1 cellular context compared by ENCODE assay signal in the genomic region with DNA sequence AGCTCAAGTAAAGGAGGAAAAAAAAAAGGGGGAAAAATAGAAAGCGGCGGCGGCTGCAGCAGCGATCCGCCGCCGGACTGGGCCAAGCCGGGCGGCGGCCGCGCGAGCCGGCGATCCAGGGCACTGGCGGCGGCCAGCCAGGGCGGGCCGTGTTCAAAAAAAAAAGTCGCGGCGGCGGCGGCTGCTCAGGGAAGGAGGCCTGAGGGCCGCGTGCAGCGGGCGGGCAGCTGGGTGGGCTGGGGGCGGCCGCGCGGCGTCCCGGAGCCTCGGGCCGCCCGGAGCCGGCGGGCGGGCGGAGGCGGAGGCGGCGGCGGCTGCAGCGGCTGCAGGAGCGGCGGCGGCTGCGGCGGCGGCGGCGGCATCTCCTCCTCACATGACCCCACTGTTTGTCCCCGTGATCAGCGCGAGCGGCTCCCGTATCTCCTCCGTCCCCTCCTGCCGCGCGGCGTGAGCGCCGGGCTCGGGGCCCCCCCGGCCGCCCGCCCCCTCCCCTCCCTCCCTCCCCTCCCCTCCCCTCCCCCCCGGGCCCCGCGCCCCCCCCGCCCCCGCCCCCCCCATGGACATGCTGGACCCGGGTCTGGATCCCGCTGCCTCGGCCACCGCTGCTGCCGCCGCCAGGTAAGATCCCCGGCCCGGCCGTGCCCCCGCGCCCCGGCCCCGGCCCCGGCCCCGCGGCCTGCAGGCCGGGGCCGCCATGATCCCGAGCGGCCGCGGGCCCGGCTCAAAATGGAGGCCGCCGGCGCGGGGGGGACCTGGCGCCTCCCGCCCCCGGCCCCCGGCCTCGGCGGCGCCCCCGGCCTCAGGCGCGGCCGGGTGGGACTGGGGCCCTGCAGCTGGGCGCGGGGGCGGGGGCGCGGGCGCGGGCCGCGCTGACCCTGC.
TF ChIP-seq lines count a peak whose summit lies in the region.

A gene with protein sequence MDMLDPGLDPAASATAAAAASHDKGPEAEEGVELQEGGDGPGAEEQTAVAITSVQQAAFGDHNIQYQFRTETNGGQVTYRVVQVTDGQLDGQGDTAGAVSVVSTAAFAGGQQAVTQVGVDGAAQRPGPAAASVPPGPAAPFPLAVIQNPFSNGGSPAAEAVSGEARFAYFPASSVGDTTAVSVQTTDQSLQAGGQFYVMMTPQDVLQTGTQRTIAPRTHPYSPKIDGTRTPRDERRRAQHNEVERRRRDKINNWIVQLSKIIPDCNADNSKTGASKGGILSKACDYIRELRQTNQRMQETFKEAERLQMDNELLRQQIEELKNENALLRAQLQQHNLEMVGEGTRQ (plus strand): TSS at position 417 of the 879 bp plus-strand sequence. CDS start 140 bp downstream, at position 557.

TF ChIP-seq in WTC11, 78 proteins besides CTCF, POLR2A, EP300 and RAD21 (continued from another document):
- TF ChIP-seq, protein P1, sequence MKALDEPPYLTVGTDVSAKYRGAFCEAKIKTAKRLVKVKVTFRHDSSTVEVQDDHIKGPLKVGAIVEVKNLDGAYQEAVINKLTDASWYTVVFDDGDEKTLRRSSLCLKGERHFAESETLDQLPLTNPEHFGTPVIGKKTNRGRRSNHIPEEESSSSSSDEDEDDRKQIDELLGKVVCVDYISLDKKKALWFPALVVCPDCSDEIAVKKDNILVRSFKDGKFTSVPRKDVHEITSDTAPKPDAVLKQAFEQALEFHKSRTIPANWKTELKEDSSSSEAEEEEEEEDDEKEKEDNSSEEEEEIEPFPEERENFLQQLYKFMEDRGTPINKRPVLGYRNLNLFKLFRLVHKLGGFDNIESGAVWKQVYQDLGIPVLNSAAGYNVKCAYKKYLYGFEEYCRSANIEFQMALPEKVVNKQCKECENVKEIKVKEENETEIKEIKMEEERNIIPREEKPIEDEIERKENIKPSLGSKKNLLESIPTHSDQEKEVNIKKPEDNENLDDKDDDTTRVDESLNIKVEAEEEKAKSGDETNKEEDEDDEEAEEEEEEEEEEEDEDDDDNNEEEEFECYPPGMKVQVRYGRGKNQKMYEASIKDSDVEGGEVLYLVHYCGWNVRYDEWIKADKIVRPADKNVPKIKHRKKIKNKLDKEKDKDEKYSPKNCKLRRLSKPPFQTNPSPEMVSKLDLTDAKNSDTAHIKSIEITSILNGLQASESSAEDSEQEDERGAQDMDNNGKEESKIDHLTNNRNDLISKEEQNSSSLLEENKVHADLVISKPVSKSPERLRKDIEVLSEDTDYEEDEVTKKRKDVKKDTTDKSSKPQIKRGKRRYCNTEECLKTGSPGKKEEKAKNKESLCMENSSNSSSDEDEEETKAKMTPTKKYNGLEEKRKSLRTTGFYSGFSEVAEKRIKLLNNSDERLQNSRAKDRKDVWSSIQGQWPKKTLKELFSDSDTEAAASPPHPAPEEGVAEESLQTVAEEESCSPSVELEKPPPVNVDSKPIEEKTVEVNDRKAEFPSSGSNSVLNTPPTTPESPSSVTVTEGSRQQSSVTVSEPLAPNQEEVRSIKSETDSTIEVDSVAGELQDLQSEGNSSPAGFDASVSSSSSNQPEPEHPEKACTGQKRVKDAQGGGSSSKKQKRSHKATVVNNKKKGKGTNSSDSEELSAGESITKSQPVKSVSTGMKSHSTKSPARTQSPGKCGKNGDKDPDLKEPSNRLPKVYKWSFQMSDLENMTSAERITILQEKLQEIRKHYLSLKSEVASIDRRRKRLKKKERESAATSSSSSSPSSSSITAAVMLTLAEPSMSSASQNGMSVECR (CRISPR knock-in tag; IDR thresholded peaks at IDR 0.05; ENCODE audit: borderline replicate concordance): no peak
- TF ChIP-seq JUN (CRISPR knock-in tag; IDR thresholded peaks at IDR 0.05) (no peak), CBFB (CRISPR knock-in tag; IDR thresholded peaks at IDR 0.05; ENCODE audit: low read depth) (no peak), ZNF317 (CRISPR knock-in tag; IDR thresholded peaks at IDR 0.05; ENCODE audit: borderline replicate concordance, low read depth) (no peak), ZNF396 (CRISPR knock-in tag; IDR thresholded peaks at IDR 0.05; ENCODE audit: borderline replicate concordance) (no peak), ZNF219 (CRISPR knock-in tag; IDR thresholded peaks at IDR 0.05; ENCODE audit: borderline replicate concordance) (no peak), ZNF423 (CRISPR knock-in tag; IDR thresholded peaks at IDR 0.05) (no peak), TCF7 (CRISPR knock-in tag; IDR thresholded peaks at IDR 0.05; ENCODE audit: low read depth) (no peak), SMAD4 (CRISPR knock-in tag; IDR thresholded peaks at IDR 0.05) (no peak)
- TF ChIP-seq, protein P2, sequence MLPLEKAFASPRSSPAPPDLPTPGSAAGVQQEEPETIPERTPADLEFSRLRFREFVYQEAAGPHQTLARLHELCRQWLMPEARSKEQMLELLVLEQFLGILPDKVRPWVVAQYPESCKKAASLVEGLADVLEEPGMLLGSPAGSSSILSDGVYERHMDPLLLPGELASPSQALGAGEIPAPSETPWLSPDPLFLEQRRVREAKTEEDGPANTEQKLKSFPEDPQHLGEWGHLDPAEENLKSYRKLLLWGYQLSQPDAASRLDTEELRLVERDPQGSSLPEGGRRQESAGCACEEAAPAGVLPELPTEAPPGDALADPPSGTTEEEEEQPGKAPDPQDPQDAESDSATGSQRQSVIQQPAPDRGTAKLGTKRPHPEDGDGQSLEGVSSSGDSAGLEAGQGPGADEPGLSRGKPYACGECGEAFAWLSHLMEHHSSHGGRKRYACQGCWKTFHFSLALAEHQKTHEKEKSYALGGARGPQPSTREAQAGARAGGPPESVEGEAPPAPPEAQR (CRISPR knock-in tag; IDR thresholded peaks at IDR 0.05): no peak
- TF ChIP-seq, protein P3, sequence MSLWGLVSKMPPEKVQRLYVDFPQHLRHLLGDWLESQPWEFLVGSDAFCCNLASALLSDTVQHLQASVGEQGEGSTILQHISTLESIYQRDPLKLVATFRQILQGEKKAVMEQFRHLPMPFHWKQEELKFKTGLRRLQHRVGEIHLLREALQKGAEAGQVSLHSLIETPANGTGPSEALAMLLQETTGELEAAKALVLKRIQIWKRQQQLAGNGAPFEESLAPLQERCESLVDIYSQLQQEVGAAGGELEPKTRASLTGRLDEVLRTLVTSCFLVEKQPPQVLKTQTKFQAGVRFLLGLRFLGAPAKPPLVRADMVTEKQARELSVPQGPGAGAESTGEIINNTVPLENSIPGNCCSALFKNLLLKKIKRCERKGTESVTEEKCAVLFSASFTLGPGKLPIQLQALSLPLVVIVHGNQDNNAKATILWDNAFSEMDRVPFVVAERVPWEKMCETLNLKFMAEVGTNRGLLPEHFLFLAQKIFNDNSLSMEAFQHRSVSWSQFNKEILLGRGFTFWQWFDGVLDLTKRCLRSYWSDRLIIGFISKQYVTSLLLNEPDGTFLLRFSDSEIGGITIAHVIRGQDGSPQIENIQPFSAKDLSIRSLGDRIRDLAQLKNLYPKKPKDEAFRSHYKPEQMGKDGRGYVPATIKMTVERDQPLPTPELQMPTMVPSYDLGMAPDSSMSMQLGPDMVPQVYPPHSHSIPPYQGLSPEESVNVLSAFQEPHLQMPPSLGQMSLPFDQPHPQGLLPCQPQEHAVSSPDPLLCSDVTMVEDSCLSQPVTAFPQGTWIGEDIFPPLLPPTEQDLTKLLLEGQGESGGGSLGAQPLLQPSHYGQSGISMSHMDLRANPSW (CRISPR knock-in tag; conservative IDR thresholded peaks at IDR 0.05; ENCODE audit: low read depth): no peak
- TF ChIP-seq, protein P4, sequence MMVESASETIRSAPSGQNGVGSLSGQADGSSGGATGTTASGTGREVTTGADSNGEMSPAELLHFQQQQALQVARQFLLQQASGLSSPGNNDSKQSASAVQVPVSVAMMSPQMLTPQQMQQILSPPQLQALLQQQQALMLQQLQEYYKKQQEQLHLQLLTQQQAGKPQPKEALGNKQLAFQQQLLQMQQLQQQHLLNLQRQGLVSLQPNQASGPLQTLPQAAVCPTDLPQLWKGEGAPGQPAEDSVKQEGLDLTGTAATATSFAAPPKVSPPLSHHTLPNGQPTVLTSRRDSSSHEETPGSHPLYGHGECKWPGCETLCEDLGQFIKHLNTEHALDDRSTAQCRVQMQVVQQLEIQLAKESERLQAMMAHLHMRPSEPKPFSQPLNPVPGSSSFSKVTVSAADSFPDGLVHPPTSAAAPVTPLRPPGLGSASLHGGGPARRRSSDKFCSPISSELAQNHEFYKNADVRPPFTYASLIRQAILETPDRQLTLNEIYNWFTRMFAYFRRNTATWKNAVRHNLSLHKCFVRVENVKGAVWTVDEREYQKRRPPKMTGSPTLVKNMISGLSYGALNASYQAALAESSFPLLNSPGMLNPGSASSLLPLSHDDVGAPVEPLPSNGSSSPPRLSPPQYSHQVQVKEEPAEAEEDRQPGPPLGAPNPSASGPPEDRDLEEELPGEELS (CRISPR knock-in tag; IDR thresholded peaks at IDR 0.05): no peak
- TF ChIP-seq, protein P5, sequence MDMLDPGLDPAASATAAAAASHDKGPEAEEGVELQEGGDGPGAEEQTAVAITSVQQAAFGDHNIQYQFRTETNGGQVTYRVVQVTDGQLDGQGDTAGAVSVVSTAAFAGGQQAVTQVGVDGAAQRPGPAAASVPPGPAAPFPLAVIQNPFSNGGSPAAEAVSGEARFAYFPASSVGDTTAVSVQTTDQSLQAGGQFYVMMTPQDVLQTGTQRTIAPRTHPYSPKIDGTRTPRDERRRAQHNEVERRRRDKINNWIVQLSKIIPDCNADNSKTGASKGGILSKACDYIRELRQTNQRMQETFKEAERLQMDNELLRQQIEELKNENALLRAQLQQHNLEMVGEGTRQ (CRISPR knock-in tag; IDR thresholded peaks at IDR 0.05): peak; percentile 87
